ENCODE assay signal across 1 cellular context in the genomic region with DNA sequence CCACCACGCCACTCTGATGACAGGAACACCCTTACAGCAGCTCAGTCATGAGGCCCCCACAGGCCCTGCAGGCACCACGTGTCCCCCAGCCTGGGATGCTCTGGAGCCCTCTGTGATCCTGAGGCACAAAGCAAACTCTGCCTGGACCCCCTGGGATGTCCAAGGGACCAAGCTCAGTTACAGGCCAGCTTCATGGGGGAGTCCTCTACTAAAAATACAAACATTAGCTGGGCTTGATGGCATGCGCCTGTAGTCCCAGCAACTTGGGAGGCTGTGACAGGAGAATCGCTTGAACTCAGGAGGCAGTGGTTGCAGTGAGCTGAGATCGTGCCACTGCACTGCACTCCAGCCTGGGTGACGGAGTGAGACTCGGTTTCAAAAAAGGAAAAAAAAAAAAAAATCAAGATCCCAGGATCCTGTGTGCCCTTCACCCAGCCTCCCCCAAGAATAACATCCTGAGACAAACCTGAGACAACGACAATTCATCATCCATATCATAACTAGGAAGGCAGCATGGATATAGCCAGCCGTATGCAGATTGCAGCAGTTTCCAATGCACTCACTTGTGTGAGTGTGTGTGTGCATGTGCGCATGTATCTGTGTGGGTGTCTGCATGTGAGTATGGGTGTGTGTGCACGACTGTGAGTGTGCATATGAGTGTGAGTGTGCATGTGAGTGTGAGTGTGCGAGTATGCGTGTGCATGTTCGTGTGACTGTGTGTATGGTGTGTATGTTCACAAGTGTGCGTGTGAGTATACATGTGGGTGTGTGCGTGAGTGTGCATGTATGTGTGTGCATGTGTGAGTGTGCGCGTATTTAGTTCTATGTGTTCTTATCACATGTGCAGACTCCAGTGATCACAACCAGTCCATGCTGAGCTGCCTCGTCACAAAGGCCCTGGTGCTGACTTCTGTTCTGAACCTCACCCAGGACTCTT.
TF ChIP-seq lines count a peak whose summit lies in the region.

No MANE protein-coding gene starts in this region.

TF ChIP-seq in IMR-90, 13 proteins besides CTCF, POLR2A, EP300 and RAD21 (continued from another document):
- TF ChIP-seq MAZ (IDR thresholded peaks at IDR 0.05; ENCODE audit: borderline replicate concordance, low read depth, low read length): no peak
